In the genomic region with DNA sequence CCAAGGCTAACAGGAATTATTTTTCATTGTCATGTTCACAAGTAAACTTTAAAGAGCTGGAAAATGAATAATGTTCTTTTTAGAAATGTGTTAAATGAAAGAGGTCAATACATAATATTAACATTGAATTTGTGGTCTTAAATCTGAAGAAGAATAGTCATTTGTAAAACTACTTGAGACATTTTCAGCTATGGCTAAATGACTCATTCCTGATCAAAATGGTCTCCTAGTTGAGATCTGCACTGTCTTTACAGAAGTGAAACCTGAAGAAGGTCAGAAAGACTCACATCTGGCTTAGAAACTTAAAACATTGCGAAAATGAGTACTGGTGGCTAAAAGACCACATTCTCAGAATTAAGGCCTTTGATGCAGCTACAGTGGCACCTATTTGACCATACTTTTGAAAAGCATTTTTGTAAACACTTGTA, we compare ENCODE assay signal across 1 cellular context.
TF ChIP-seq lines count a peak whose summit lies in the region.

No MANE protein-coding gene starts in this region.

TF ChIP-seq in HepG2, 621 proteins besides CTCF, POLR2A, EP300 and RAD21 (continued from another document):
- TF ChIP-seq ZNF777 (CRISPR knock-in tag; IDR thresholded peaks at IDR 0.05) (no peak), ZNF83 (CRISPR knock-in tag; IDR thresholded peaks at IDR 0.05; ENCODE audit: borderline replicate concordance) (no peak), ZNF605 (CRISPR knock-in tag; IDR thresholded peaks at IDR 0.05) (no peak), RAD51 (IDR thresholded peaks at IDR 0.05; ENCODE audit: borderline replicate concordance) (no peak)
- TF ChIP-seq, protein P1, sequence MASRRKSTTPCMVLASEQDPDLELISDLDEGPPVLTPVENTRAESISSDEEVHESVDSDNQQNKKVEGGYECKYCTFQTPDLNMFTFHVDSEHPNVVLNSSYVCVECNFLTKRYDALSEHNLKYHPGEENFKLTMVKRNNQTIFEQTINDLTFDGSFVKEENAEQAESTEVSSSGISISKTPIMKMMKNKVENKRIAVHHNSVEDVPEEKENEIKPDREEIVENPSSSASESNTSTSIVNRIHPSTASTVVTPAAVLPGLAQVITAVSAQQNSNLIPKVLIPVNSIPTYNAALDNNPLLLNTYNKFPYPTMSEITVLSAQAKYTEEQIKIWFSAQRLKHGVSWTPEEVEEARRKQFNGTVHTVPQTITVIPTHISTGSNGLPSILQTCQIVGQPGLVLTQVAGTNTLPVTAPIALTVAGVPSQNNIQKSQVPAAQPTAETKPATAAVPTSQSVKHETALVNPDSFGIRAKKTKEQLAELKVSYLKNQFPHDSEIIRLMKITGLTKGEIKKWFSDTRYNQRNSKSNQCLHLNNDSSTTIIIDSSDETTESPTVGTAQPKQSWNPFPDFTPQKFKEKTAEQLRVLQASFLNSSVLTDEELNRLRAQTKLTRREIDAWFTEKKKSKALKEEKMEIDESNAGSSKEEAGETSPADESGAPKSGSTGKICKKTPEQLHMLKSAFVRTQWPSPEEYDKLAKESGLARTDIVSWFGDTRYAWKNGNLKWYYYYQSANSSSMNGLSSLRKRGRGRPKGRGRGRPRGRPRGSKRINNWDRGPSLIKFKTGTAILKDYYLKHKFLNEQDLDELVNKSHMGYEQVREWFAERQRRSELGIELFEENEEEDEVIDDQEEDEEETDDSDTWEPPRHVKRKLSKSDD (CRISPR knock-in tag; IDR thresholded peaks at IDR 0.05; ENCODE audit: low read depth): no peak
